21 cellular contexts compared by ENCODE assay signal in the genomic region with DNA sequence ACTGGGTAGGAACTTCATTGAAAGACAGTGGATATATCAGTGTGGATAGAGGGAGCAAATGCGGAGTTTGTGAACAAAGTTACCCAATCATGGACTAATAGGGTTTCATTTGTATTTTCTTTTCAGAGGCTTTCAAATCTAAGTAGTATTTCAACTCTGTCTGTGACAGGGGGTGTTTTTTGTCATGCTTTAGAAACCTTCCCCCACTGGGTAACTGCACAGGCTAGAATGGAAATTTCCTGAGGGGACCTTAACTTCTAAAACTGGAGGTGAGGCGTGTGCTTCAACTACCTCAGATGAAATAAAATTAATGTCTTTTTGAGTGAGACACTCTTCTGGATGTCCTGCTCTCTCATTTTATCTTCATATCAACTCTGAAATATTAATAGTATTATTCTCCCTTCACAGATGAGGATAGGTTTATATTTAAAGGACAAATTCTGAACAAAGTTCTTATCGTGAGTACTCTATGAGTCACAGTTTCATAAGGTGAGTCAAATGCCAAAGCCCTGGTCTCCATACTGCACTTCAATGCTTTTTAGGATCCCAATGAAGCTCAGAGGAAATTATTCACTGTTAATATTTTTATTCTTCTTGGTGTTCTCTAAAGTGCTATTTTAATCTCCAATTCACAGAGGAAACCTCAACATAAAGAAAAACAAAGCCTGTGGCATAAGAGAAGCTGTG.
"Had no signal": no experiment of that assay in that cellular context is flagged by ENCODE, and none has a peak within 500 bp of the region (broad histone marks: within the 10 kb centered on the region; RNA-seq: fewer than 3 reads in every experiment).

No MANE protein-coding gene starts in this region.

- H3K9me3 ChIP-seq: adrenal gland, MG63, SK-N-SH had no signal

- H3K4me3 ChIP-seq: adrenal gland, MG63, PC-9 had no signal

- H3K4me2 ChIP-seq: KMS-11, PC-9, SK-N-SH had no signal

- H3K9ac ChIP-seq: KMS-11, SK-N-SH had no signal

- DNase-seq: activated CD4-positive, alpha-beta memory T cell treated with anti-CD3 and anti-CD28 coated beads, Interleukin-2, amount 10 ng/mL, durations not matched to agents 7 days and 5 days; activated CD4-positive, alpha-beta T cell treated with anti-CD3 and anti-CD28 coated beads, Interleukin-2, amount 10 ng/mL, durations not matched to agents 7 days and 5 days; activated CD4-positive, CD25-positive, alpha-beta regulatory T cell; activated naive CD4-positive, alpha-beta T cell treated with anti-CD3 and anti-CD28 coated beads, Interleukin-2, amount 50 U/mL, for 16 hours; activated naive CD8-positive, alpha-beta T cell treated with anti-CD3 and anti-CD28 coated beads, Interleukin-2, amount 10 ng/mL, durations not matched to agents 7 days and 5 days; activated T-cell treated with anti-CD3 and anti-CD28 coated beads for 4 hours; adrenal gland; anterior cingulate cortex; MG63; NCI-H1105; NCI-H1436; NCI-H1694 treated with DMSO at 0.1 percent for 48 hours; NCI-H2081; NCI-H510A treated with DMSO at 0.1 percent for 48 hours; NCI-H69; PC-9; SK-N-SH; T-helper 1 cell had no signal

- H3K27ac ChIP-seq: adrenal gland, KMS-11, PC-9, VCaP had no signal

- H3K9me2 ChIP-seq: SK-N-SH had no signal

- H3K27me3 ChIP-seq: adrenal gland, MG63 had no signal

- H3K4me1 ChIP-seq: adrenal gland had no signal

- H3K36me3 ChIP-seq: adrenal gland, MG63 had no signal

- H2AFZ ChIP-seq: PC-9 had no signal

- ATAC-seq: Right ventricle myocardium inferior had no signal
